In the genomic region with DNA sequence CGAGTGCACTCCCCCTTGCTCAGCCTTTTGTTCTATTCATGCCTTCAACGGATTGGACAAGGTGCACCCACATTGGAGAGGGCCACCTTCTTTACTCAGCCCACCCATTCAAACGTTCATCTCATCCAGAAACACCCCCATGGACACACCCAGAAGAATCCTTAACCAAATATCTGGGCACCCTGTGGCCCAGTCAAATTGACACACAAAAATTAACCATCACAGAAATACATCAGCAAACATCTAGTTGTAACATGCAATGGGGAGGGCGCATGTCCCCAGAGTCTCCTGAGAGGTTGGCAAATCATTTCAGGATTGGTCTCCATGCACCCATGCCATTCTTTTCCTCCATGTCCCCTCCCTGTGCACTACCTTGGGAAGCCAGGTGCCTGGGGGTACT, we compare ENCODE assay signal across 24 cellular contexts.
"Had no signal": no experiment of that assay in that cellular context is flagged by ENCODE, and none has a peak within 500 bp of the region (broad histone marks: within the 10 kb centered on the region; RNA-seq: fewer than 3 reads in every experiment).

No MANE protein-coding gene starts in this region.

- DNase-seq: colonic mucosa; cortex of kidney; effector CD8-positive, alpha-beta T cell; effector memory CD8-positive, alpha-beta T cell; endodermal cell; esophagus squamous epithelium; foreskin melanocyte; gastrocnemius medialis; glutamatergic neuron; heart right ventricle; hypothalamus; immature natural killer cell; left cardiac atrium; left lung; left ventricle myocardium superior; lower lobe of right lung; mesenchymal stem cell; midbrain had no signal

- H3K36me3 Mint-ChIP-seq: immature natural killer cell had no signal

- H3K27me3 ChIP-seq: colonic mucosa, esophagus squamous epithelium, gastrocnemius medialis, hepatocyte had no signal

- H3K4me1 Mint-ChIP-seq: immature natural killer cell had no signal

- H3K4me1 ChIP-seq: colonic mucosa, esophagus squamous epithelium, gastrocnemius medialis, heart right ventricle, left lung, lower lobe of right lung had no signal

- H3K9me3 ChIP-seq: colonic mucosa, esophagus squamous epithelium, gastrocnemius medialis, heart right ventricle, left lung, lower lobe of right lung had no signal

- H3K4me3 Mint-ChIP-seq: dendritic cell treated with granulocyte-macrophage colony-stimulating factor and Interleukin-4, amounts not matched to agents 40 ng/mL and 50 ng/mL, for 4 days; effector memory CD8-positive, alpha-beta T cell; endodermal cell; immature natural killer cell had no signal

- H3K9me3 Mint-ChIP-seq: dendritic cell treated with granulocyte-macrophage colony-stimulating factor and Interleukin-4, amounts not matched to agents 40 ng/mL and 50 ng/mL, for 4 days; effector memory CD8-positive, alpha-beta T cell; endodermal cell; immature natural killer cell had no signal

- H3K27ac Mint-ChIP-seq: dendritic cell treated with granulocyte-macrophage colony-stimulating factor and Interleukin-4, amounts not matched to agents 40 ng/mL and 50 ng/mL, for 4 days; effector memory CD8-positive, alpha-beta T cell; endodermal cell; immature natural killer cell had no signal

- H3K4me3 ChIP-seq: colonic mucosa, esophagus squamous epithelium, gastrocnemius medialis, heart right ventricle, hepatocyte, left lung, lower lobe of right lung had no signal

- H3K27ac ChIP-seq: colonic mucosa, epithelial cell of prostate, esophagus squamous epithelium, gastrocnemius medialis, heart right ventricle, hepatocyte, left lung, lower lobe of right lung had no signal

- ATAC-seq: effector memory CD8-positive, alpha-beta T cell; esophagus mucosa; gastrocnemius medialis; heart right ventricle; left cardiac atrium; left lung; left ventricle myocardium superior; lower lobe of right lung had no signal

- H3K36me3 ChIP-seq: colonic mucosa, esophagus squamous epithelium, gastrocnemius medialis, heart right ventricle, left lung, lower lobe of right lung had no signal

- H3K27me3 Mint-ChIP-seq: dendritic cell treated with granulocyte-macrophage colony-stimulating factor and Interleukin-4, amounts not matched to agents 40 ng/mL and 50 ng/mL, for 4 days had no signal

- H3K4me2 ChIP-seq: hepatocyte had no signal

- FAIRE-seq: endometrium, keratinocyte had no signal
